Comparison of ENCODE assay signal across 9 cellular contexts in genomic region chr11:45025716-45026492, GRCh38.
A peak's percentile ranks its signal among the peaks of the same experiment; 100 is the strongest.
DNase-seq lines count a peak whose midpoint lies in the region; ATAC-seq, FAIRE-seq and TF ChIP-seq lines count a peak whose summit lies in the region.
"Had no signal": no experiment of that assay in that cellular context is flagged by ENCODE, and none has a peak within 500 bp of the region (broad histone marks: within the 10 kb centered on the region; RNA-seq: fewer than 3 reads in every experiment).

No MANE protein-coding gene starts in this region.

- H3K9me1 ChIP-seq in K562 (ENCODE audit: control insufficient read depth, insufficient read depth, low read length): no peaks in the 10 kb centered on the region

- H3K9ac ChIP-seq in K562 (ENCODE audit: insufficient read depth in 1 of 2, low read depth in 2 of 2, low read length in 2 of 2): no peak overlapping the region; a peak in 1 of 4 replicates

- no peak for TF ChIP-seq RAD21 in K562 (CRISPR knock-in tag; conservative IDR thresholded peaks at IDR 0.05 in 1 of 2, IDR thresholded peaks at IDR 0.05 in 1 of 2)

- H3K27ac ChIP-seq in CD4-positive, CD25-positive, alpha-beta regulatory T cell (ENCODE audit: insufficient read depth, low read length, poor library complexity, severe bottlenecking): no peak overlapping the region
- no peak overlapping the region for H3K27ac ChIP-seq in K562 (ENCODE audit: extremely low read depth, low read depth, low read length)
- H3K27ac ChIP-seq: ovary had no signal

- H3K27me3 Mint-ChIP-seq in CD4-positive, CD25-positive, alpha-beta regulatory T cell: no peaks in the 10 kb centered on the region
- H3K27me3 Mint-ChIP-seq in nephron (ENCODE audit: low read depth): peaks cover 17% of the 10 kb centered on the region

- H3K9me3 Mint-ChIP-seq in CD4-positive, CD25-positive, alpha-beta regulatory T cell: no peaks in the 10 kb centered on the region
- no peaks in the 10 kb centered on the region for H3K9me3 Mint-ChIP-seq in nephron

- ATAC-seq in CD4-positive, CD25-positive, alpha-beta regulatory T cell (ENCODE audit: low read depth in 2 of 2): peak; percentile 59 to 65
- peak; percentile 63 for ATAC-seq in GM19372 (IDR thresholded peaks at IDR 0.05; ENCODE audit: low read depth, unreplicated experiment)
- ATAC-seq in K562: peak; percentile 28; the same call in 2 of the 3 replicates

- H3K4me2 ChIP-seq in K562 (ENCODE audit: insufficient read depth, low read length): no peak overlapping the region

- in situ Hi-C loops in K562 (cut with MboI): no loop called here

- intact Hi-C loops in K562 (cut with micrococcal nuclease): no loop called here

- no peaks in the 10 kb centered on the region for H3K27me3 ChIP-seq in CD4-positive, CD25-positive, alpha-beta regulatory T cell (ENCODE audit: control insufficient read depth, insufficient read depth, low read length)
- H3K27me3 ChIP-seq in K562 (ENCODE audit: control insufficient read depth in 2 of 2, insufficient read depth in 2 of 2, low read length in 2 of 2) (peaks cover 0 to 18% of the 10 kb centered on the region in 2 experiments; a peak in 2 of 5 replicates), H7 (ENCODE audit: control insufficient read depth, insufficient read depth, low read length) (no peaks in the 10 kb centered on the region)
- H3K27me3 ChIP-seq: ovary had no signal

- H3K9me3 ChIP-seq in CD4-positive, CD25-positive, alpha-beta regulatory T cell (ENCODE audit: control insufficient read depth in 2 of 2, low read length in 2 of 2): no peaks in the 10 kb centered on the region
- no peaks in the 10 kb centered on the region; the same call in 1 of the 2 replicates for H3K9me3 ChIP-seq in K562 (replicated peaks; ENCODE audit: control insufficient read depth, insufficient read depth, low read depth, low read length)
- H3K9me3 ChIP-seq: ovary had no signal

- POLR2A ChIA-PET in K562 (lab: Yijun Ruan, JAX): interaction anchor here (0.8 to 1.1 kb wide), 2 partner anchors 7 to 23 kb away, joined by 3 read pairs; no protein-coding TSS in a partner anchor

- no peak for TF ChIP-seq CTCF in K562 (IDR thresholded peaks at IDR 0.05 in 2 of 3, conservative IDR thresholded peaks at IDR 0.05 in 1 of 3; ENCODE audit: insufficient read depth in 2 of 3, low read depth in 1 of 3, low read length in 3 of 3)
- no peak for TF ChIP-seq CTCF in nephron (IDR thresholded peaks at IDR 0.05; ENCODE audit: unreplicated experiment in 3 of 3)

- no peak for FAIRE-seq in K562 (lab: Jason Lieb, UNC)

- no peak overlapping the region for H2AFZ ChIP-seq in K562 (ENCODE audit: low read depth, low read length)

- H3K27ac Mint-ChIP-seq in CD4-positive, CD25-positive, alpha-beta regulatory T cell: peak overlapping the region; percentile 4 to 82 (median 79)
- H3K27ac Mint-ChIP-seq in nephron: peak overlapping the region; percentile 48 to 77 (median 75)

- 0% methylated on average over 9 of the region's 12 CpGs for WGBS in K562 (ENCODE audit: insufficient coverage, low coverage, missing lambda C conversion rate)

- H3K4me1 Mint-ChIP-seq in CD4-positive, CD25-positive, alpha-beta regulatory T cell: peaks cover 0 to 13% (median 9%) of the 10 kb centered on the region in 4 donors
- H3K4me1 Mint-ChIP-seq in nephron: peaks cover 33% of the 10 kb centered on the region

- BruUV-seq in K562 (replicated peaks; lab: Mats Ljungman, UMichigan): no TSS peak

- H4K20me1 ChIP-seq in K562 (replicated peaks; ENCODE audit: control insufficient read depth, insufficient read depth, low read length): no peaks in the 10 kb centered on the region; the same call in 1 of the 2 replicates

- TF ChIP-seq EP300 in K562 (IDR thresholded peaks at IDR 0.05; ENCODE audit: low read length): no peak

- no peak for TF ChIP-seq POLR2A in K562 (conservative IDR thresholded peaks at IDR 0.05)

- CTCF ChIA-PET in K562 (lab: Yijun Ruan, JAX; ENCODE audit: low intra/inter-chr PET ratio): no interaction called here

- no peaks in the 10 kb centered on the region for H3K36me3 Mint-ChIP-seq in CD4-positive, CD25-positive, alpha-beta regulatory T cell
- no peaks in the 10 kb centered on the region for H3K36me3 Mint-ChIP-seq in nephron (ENCODE audit: low read depth)

- peaks cover 4% of the 10 kb centered on the region for H3K4me1 ChIP-seq in CD4-positive, CD25-positive, alpha-beta regulatory T cell (ENCODE audit: control insufficient read depth, insufficient read depth, low read length, poor library complexity, severe bottlenecking)
- H3K4me1 ChIP-seq in K562 (replicated peaks in 1 of 2; ENCODE audit: control insufficient read depth in 2 of 2, insufficient read depth in 2 of 2, low read length in 2 of 2): no peaks in the 10 kb centered on the region

- no peak overlapping the region for H3K4me3 ChIP-seq in CD4-positive, CD25-positive, alpha-beta regulatory T cell (ENCODE audit: low read depth, low read length)
- no peak overlapping the region for H3K4me3 ChIP-seq in K562
- H3K4me3 ChIP-seq in H7 (ENCODE audit: insufficient read depth, low read depth, low read length): no peak overlapping the region
- H3K4me3 ChIP-seq: ovary had no signal

- no peaks in the 10 kb centered on the region for H3K36me3 ChIP-seq in CD4-positive, CD25-positive, alpha-beta regulatory T cell (ENCODE audit: control insufficient read depth, insufficient read depth, low read length)
- H3K36me3 ChIP-seq in K562 (ENCODE audit: control insufficient read depth, insufficient read depth, low read length) (no peaks in the 10 kb centered on the region), H7 (replicated peaks; ENCODE audit: control insufficient read depth, insufficient read depth, low read length) (no peaks in the 10 kb centered on the region)
- H3K36me3 ChIP-seq: ovary had no signal

- peak in 1 of 3 donors; percentile 45 for DNase-seq in CD4-positive, CD25-positive, alpha-beta regulatory T cell
- peak; percentile 63 for DNase-seq in NCI-H1092 (lab: John Stamatoyannopoulos, UW)
- DNase-seq in K562 (ENCODE audit: extremely low read depth in 1 of 4, low spot score in 3 of 4): no peak
- no peak for DNase-seq in activated gamma-delta T cell treated with Interleukin-2 at 50 U/mL for 16 hours
- DNase-seq in COLO668 (lab: John Stamatoyannopoulos, UW; ENCODE audit: unreplicated experiment): no peak
- DNase-seq in H7: no peak

- H3K4me3 Mint-ChIP-seq in CD4-positive, CD25-positive, alpha-beta regulatory T cell: no peak overlapping the region
- no peak overlapping the region for H3K4me3 Mint-ChIP-seq in nephron

- H3K79me2 ChIP-seq in K562 (ENCODE audit: control insufficient read depth, insufficient read depth, low read length): no peaks in the 10 kb centered on the region

TF ChIP-seq in K562, 482 proteins besides CTCF, POLR2A, EP300 and RAD21:
- TF ChIP-seq GTF2A2 (tag; IDR thresholded peaks at IDR 0.05): no peak
- TF ChIP-seq U2AF1 (optimal IDR thresholded peaks at IDR 0.05; ENCODE audit: low read depth, low read length): no peak
- TF ChIP-seq ZNF511 (CRISPR knock-in tag; IDR thresholded peaks at IDR 0.05): no peak
- peak; percentile 40; the same call in 1 of the 2 replicates for TF ChIP-seq RFX1 (IDR thresholded peaks at IDR 0.05)
- no peak for TF ChIP-seq HOMEZ (CRISPR knock-in tag; IDR thresholded peaks at IDR 0.05)
- TF ChIP-seq HDAC3 (IDR thresholded peaks at IDR 0.05; ENCODE audit: borderline replicate concordance, partially characterized antibody): no peak
- TF ChIP-seq SPI1 (IDR thresholded peaks at IDR 0.05; ENCODE audit: borderline replicate concordance, low read depth, low read length): peak; percentile 46; the same call in 1 of the 2 replicates
